In the genomic region with DNA sequence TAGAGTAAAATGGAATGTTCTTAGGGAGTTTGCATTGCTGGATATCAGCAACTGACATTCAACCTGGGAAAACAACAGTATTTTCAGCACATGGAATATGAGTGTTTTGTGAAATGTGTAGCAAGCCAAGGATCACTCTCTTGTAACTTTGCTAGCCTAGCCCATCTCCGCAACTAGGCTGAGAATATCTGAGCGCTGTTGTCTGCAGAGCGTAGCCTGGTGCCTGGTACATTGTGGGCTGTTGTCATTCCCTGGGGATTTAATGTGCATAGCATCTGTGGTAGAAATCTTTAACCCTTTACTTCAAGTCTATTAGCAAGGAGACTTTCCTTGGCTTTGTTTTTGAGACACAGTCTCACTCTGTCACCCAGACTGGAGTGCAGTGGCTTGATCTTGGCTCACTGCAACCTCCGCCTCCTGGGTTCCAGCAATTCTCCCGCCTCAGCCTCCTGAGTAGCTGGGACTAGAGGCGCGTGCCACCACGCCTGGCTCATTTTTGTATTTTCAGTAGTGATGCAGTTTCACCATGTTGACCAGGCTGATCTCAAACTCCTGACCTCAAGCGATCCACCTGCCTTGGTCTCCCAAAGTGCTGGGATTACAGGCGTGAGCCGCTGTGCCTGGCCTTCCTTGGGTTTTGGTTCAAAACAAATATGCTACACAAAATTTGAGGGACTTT, we compare ENCODE assay signal across 7 cellular contexts.
A peak's percentile ranks its signal among the peaks of the same experiment; 100 is the strongest.
DNase-seq lines count a peak whose midpoint lies in the region; ATAC-seq and TF ChIP-seq lines count a peak whose summit lies in the region.
"Not testable (repeated sequence)": the region's sequence is repeated elsewhere in the genome, so short reads cannot be mapped to it uniquely, and the experiment has no call there.

No MANE protein-coding gene starts in this region.

- DNase-seq in AG10803 (ENCODE audit: low read depth) (peak; percentile 51), NCI-H82 treated with DMSO at 0.1 percent for 48 hours (lab: John Stamatoyannopoulos, UW; ENCODE audit: unreplicated experiment) (peak; percentile 47), brain microvascular endothelial cell (peak; percentile 43), fibroblast of gingiva (ENCODE audit: low read depth) (peak; percentile 75), retinal pigment epithelial cell (ENCODE audit: low read depth) (peak; percentile 81)

- H3K27ac ChIP-seq in brain microvascular endothelial cell: not testable (repeated sequence)
- H3K27ac ChIP-seq in layer of hippocampus (ENCODE audit: low read depth, low read length): peak overlapping the region; percentile 2

- in situ Hi-C loops in brain microvascular endothelial cell (cut with HindIII; ENCODE audit: low pct_ligation_motif_present, low sequenced_read_pairs): not testable (repeated sequence)

- not testable (repeated sequence) for H3K27me3 ChIP-seq in brain microvascular endothelial cell (replicated peaks); layer of hippocampus (ENCODE audit: control insufficient read depth, insufficient read depth, low read length)

- TF ChIP-seq CTCF in AG10803 (conservative IDR thresholded peaks at IDR 0.05; ENCODE audit: low read length); brain microvascular endothelial cell (IDR thresholded peaks at IDR 0.05; ENCODE audit: low read depth, low read length, missing control alignments); retinal pigment epithelial cell (conservative IDR thresholded peaks at IDR 0.05; ENCODE audit: low read depth, low read length): not testable (repeated sequence)

- H3K4me3 ChIP-seq in AG10803 (ENCODE audit: low read length); brain microvascular endothelial cell (ENCODE audit: low read depth, low read length); retinal pigment epithelial cell (ENCODE audit: low read length): not testable (repeated sequence)

- not testable (repeated sequence) for H3K36me3 ChIP-seq in brain microvascular endothelial cell (replicated peaks)

- peak; percentile 57 for ATAC-seq in HG02852 (IDR thresholded peaks at IDR 0.05; ENCODE audit: unreplicated experiment)
